2 cellular contexts compared by ENCODE assay signal in genomic region chr1:43068911-43069310, GRCh38.
TF ChIP-seq lines count a peak whose summit lies in the region.

No MANE protein-coding gene starts in this region.

TF ChIP-seq in IMR-90, 13 proteins besides CTCF, POLR2A, EP300 and RAD21:
- TF ChIP-seq BHLHE40 (IDR thresholded peaks at IDR 0.05; ENCODE audit: low read depth, low read length), result no peak
- no peak for TF ChIP-seq MAZ (IDR thresholded peaks at IDR 0.05; ENCODE audit: borderline replicate concordance, low read depth, low read length)
- no peak for TF ChIP-seq USF2 (IDR thresholded peaks at IDR 0.05; ENCODE audit: low read depth, low read length)
- TF ChIP-seq CHD1 (IDR thresholded peaks at IDR 0.05; ENCODE audit: low read depth, low read length), result no peak
- no peak for TF ChIP-seq MAFK (IDR thresholded peaks at IDR 0.05; ENCODE audit: low read depth, low read length)
- no peak for TF ChIP-seq RCOR1 (IDR thresholded peaks at IDR 0.05; ENCODE audit: insufficient replicate concordance, low read length)
- no peak for TF ChIP-seq ELK1 (IDR thresholded peaks at IDR 0.05; ENCODE audit: borderline replicate concordance, low read depth, low read length)
- no peak for TF ChIP-seq RFX5 (IDR thresholded peaks at IDR 0.05; ENCODE audit: low read depth, low read length)
- no peak for TF ChIP-seq MXI1 (IDR thresholded peaks at IDR 0.05; ENCODE audit: borderline replicate concordance, low read depth, low read length)
- no peak for TF ChIP-seq SMC3 (IDR thresholded peaks at IDR 0.05; ENCODE audit: low read depth, low read length)
- TF ChIP-seq FOS (IDR thresholded peaks at IDR 0.05; ENCODE audit: low read depth, low read length), result no peak
- no peak for TF ChIP-seq NFE2L2 (IDR thresholded peaks at IDR 0.05; ENCODE audit: low read depth, low read length)
- TF ChIP-seq CEBPB (IDR thresholded peaks at IDR 0.05; ENCODE audit: low read depth, low read length), result no peak

TF ChIP-seq in H1, 55 proteins besides CTCF, POLR2A, EP300 and RAD21:
- no peak for TF ChIP-seq EZH2 (IDR thresholded peaks at IDR 0.05; ENCODE audit: low read depth, low read length, severe bottlenecking)
- TF ChIP-seq SP4 (IDR thresholded peaks at IDR 0.05; ENCODE audit: low read length), result no peak
- no peak for TF ChIP-seq EGR1 (IDR thresholded peaks at IDR 0.05; ENCODE audit: borderline replicate concordance, low read depth, low read length)
